10 cellular contexts compared by ENCODE assay signal in genomic region chr2:112821142-112821541, GRCh38. TPM values are rescaled to one million over a fixed set of nuclear protein-coding genes. Genes with fewer than 3 reads are reported as not detected.
A peak's percentile ranks its signal among the peaks of the same experiment; 100 is the strongest.
DNase-seq lines count a peak whose midpoint lies in the region; ATAC-seq and TF ChIP-seq lines count a peak whose summit lies in the region.
"Had no signal": no experiment of that assay in that cellular context is flagged by ENCODE, and none has a peak within 500 bp of the region (broad histone marks: within the 10 kb centered on the region; RNA-seq: fewer than 3 reads in every experiment).

No MANE protein-coding gene starts in this region.

- peak overlapping the region; percentile 14 for H3K4me3 Mint-ChIP-seq in natural killer cell
- H3K4me3 Mint-ChIP-seq in MCF 10A (ENCODE audit: unreplicated experiment), result no peak overlapping the region
- H3K4me3 Mint-ChIP-seq: memory B cell had no signal

- DNase-seq in MV-4-11 (lab: John Stamatoyannopoulos, UW), result peak; percentile 48
- no peak for DNase-seq in natural killer cell
- no peak for DNase-seq in RPMI8226
- DNase-seq in NCI-H510A (lab: John Stamatoyannopoulos, UW), result no peak
- no peak for DNase-seq in MCF 10A (ENCODE audit: unreplicated experiment)
- DNase-seq in NCI-H187 (lab: John Stamatoyannopoulos, UW), result no peak

- BruUV-seq in MCF 10A (replicated peaks; lab: Mats Ljungman, UMichigan), result no TSS peak

- H3K36me3 Mint-ChIP-seq in natural killer cell (no peaks in the 10 kb centered on the region), MCF 10A (ENCODE audit: insufficient read depth, unreplicated experiment) (peaks cover 6% of the 10 kb centered on the region)
- H3K36me3 Mint-ChIP-seq: memory B cell had no signal

- H3K27me3 Mint-ChIP-seq in natural killer cell (ENCODE audit: low read depth in 2 of 2) (no peaks in the 10 kb centered on the region), MCF 10A (ENCODE audit: insufficient read depth, unreplicated experiment) (no peaks in the 10 kb centered on the region)
- H3K27me3 Mint-ChIP-seq: memory B cell had no signal

- H3K27ac Mint-ChIP-seq in natural killer cell, result peak overlapping the region; percentile 60 to 79
- no peak overlapping the region for H3K27ac Mint-ChIP-seq in MCF 10A (ENCODE audit: low read depth, unreplicated experiment)
- H3K27ac Mint-ChIP-seq: memory B cell had no signal

- H3K4me1 Mint-ChIP-seq in natural killer cell (peaks cover 46 to 51% of the 10 kb centered on the region in 2 donors), MCF 10A (ENCODE audit: insufficient read depth, unreplicated experiment) (peaks cover 34% of the 10 kb centered on the region)
- H3K4me1 Mint-ChIP-seq: memory B cell had no signal

- intact Hi-C loops in natural killer cell (cut with micrococcal nuclease) (loop anchor here (10.0 kb wide), 1 partner anchor 64 kb away; no protein-coding TSS in a partner anchor), MCF 10A (cut with micrococcal nuclease) (no loop called here)

- POLR2A ChIA-PET in MCF 10A (lab: Yijun Ruan, JAX), result no interaction called here

- CTCF ChIA-PET in MCF 10A (lab: Yijun Ruan, JAX), result interaction anchor here (1.1 to 1.9 kb wide), 2 partner anchors 57 to 71 kb away, joined by 4 to 6 read pairs; no protein-coding TSS in a partner anchor

- H3K9me3 Mint-ChIP-seq in natural killer cell (no peaks in the 10 kb centered on the region), MCF 10A (ENCODE audit: unreplicated experiment) (no peaks in the 10 kb centered on the region)
- H3K9me3 Mint-ChIP-seq: memory B cell had no signal

- TF ChIP-seq CTCF in natural killer cell (IDR thresholded peaks at IDR 0.05) (no peak), MCF 10A (IDR thresholded peaks at IDR 0.05; ENCODE audit: unreplicated experiment) (no peak)

- ATAC-seq in GM18867 (IDR thresholded peaks at IDR 0.05; ENCODE audit: unreplicated experiment) (peak; percentile 87), GM21786 (IDR thresholded peaks at IDR 0.05; ENCODE audit: unreplicated experiment) (peak; percentile 77), natural killer cell (peak; percentile 54 to 81 (median 67))

RNA-seq across cellular contexts. Expression of gene IL1B, which starts 15.4 kb away (rescaled TPM):
- total RNA-seq in natural killer cell, result 100 to 1,000 TPM in 2 of 3 donors, 10 to 100 TPM in 1; 92.6 to 250 (median 110) TPM
- 5.4 and 5.5 TPM in 2 replicates for total RNA-seq in MCF 10A (2022)

RNA-seq across cellular contexts. Expression of gene IL1A, which starts 36.8 kb away (rescaled TPM):
- total RNA-seq in natural killer cell, result 1 to 10 TPM in 1 of 3 donors, under 1 TPM in 1, not detected in 1; 0.45 to 1.6 TPM
- total RNA-seq in MCF 10A (2022), result 99.1 and 170 TPM in 2 replicates
- total RNA-seq: LHCN-M2 had no signal

RNA-seq across cellular contexts. Expression of gene CKAP2L, which starts 56.7 kb away (rescaled TPM):
- total RNA-seq in natural killer cell (1 to 10 TPM; 1.2 to 3.4 (median 1.2) TPM), MCF 10A (2022) (14.7 and 21.6 TPM in 2 replicates)

Comparison
In these comparisons a context has a peak if more than half of its experiments do, and no peak if none do; other contexts are left out.
1. RNA of gene IL1B, which starts 15.4 kb away (total RNA-seq): 92.6 to 250 TPM in natural killer cell; 5.4 to 5.5 TPM in MCF 10A; every median in the first group is over 10 times any median in the second.
2. RNA of gene IL1A, which starts 36.8 kb away (total RNA-seq): 99.1 to 170 TPM in MCF 10A; 0.45 to 1.6 TPM in natural killer cell; every median in the first group is over 10 times any median in the second.
3. Peak in every context shown above with its lines, with median percentiles within 50 percentile points of each other: ATAC-seq.